In the genomic region with DNA sequence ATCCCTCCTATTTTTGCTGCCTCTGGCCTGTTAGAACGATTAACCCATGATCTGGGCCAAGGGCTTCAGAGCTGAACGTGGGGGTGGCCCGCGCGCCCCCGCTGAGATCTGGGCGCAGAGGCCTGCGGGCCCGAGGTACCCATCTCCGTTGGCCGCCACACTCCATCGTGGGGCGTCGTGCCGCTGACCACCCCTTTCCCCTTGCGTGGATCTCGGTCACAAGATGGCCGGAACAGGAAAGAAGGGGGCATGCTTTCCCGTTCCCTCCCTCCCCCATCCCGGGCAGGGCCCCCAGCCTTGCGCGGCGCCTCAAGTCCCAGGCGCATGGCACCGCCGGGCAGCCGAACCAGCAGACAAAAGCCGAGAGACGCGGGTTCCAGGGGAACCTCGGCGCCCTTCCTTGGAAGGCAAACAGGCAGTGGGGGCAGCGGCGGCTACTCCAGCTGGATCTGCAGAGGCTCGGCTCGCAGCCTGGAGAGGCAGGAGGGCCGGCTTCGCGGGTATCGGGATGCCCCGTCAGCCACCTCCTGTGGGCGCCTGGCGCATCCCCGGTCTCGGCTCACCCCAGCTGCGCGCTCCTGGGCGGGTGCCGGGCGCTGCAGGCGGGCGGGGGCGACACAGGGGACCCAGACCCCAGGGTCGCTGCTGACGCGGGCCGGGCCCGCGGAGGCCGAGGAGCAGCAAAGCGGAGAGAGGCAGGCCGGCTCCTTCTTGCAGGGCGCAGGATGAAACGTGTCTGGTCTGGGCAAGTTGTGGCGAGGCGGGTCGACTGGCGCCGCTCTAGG, we compare ENCODE assay signal across 1 cellular context.
TF ChIP-seq lines count a peak whose summit lies in the region.

No MANE protein-coding gene starts in this region.

TF ChIP-seq in IMR-90, 13 proteins besides CTCF, POLR2A, EP300 and RAD21 (continued from another document):
- TF ChIP-seq USF2 (IDR thresholded peaks at IDR 0.05; ENCODE audit: low read depth, low read length) (no peak), RFX5 (IDR thresholded peaks at IDR 0.05; ENCODE audit: low read depth, low read length) (no peak), RCOR1 (IDR thresholded peaks at IDR 0.05; ENCODE audit: insufficient replicate concordance, low read length) (no peak)
